Comparison of ENCODE assay signal across 15 cellular contexts in the genomic region with DNA sequence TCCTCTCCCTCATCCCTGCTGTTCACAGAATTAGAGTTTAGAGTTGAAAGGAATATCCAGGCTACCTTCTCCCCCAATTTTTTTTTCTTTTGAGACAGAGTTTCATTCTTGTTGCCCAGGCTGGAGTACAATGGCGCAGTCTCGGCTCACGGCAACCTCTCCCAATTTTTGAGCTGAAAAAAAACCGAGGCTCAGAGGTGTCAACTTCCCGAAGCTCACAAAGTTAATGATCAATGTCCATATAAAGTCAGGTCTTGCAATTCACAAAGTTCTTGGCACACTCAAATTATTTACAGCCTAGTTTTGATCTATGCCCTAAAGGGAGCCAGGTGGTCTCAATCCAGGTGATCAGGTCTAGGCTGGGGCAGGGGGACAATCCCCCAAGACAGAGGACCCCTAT. TPM values are rescaled to one million over a fixed set of nuclear protein-coding genes. Genes with fewer than 3 reads are reported as not detected.
DNase-seq lines count a peak whose midpoint lies in the region; ATAC-seq and TF ChIP-seq lines count a peak whose summit lies in the region.
"Had no signal": no experiment of that assay in that cellular context is flagged by ENCODE, and none has a peak within 500 bp of the region (broad histone marks: within the 10 kb centered on the region; RNA-seq: fewer than 3 reads in every experiment).

No MANE protein-coding gene starts in this region.

- H3K9me3 ChIP-seq in HUES64 (ENCODE audit: insufficient read depth, low read depth, low read length) (no peaks in the 10 kb centered on the region), stomach (no peaks in the 10 kb centered on the region), sigmoid colon (no peaks in the 10 kb centered on the region)
- no peaks in the 10 kb centered on the region for H3K9me3 ChIP-seq in naive thymus-derived CD4-positive, alpha-beta T cell (ENCODE audit: control insufficient read depth in 2 of 3, low read length in 3 of 3)
- H3K9me3 ChIP-seq: BLaER1 treated with 17β-estradiol and CSF1 and Interleukin-3, amounts not matched to agents 10 nM and 100 nM had no signal

- TF ChIP-seq EP300 in stomach (IDR thresholded peaks at IDR 0.05) (no peak), sigmoid colon (IDR thresholded peaks at IDR 0.05) (no peak)

- DNase-seq in endothelial cell (ENCODE audit: low spot score) (no peak), stomach (no peak), sigmoid colon (no peak), GM19238 (ENCODE audit: insufficient read length, low spot score) (no peak), GM10248 (ENCODE audit: extremely low spot score) (no peak)
- no peak for DNase-seq in naive thymus-derived CD4-positive, alpha-beta T cell
- no peak for DNase-seq in activated naive CD4-positive, alpha-beta T cell treated with anti-CD3 and anti-CD28 coated beads, Interleukin-2, amount 50 U/mL, for 72 hours (ENCODE audit: low spot score in 2 of 2)
- DNase-seq: COR-L47, KG1, NCI-H1048, NCI-H446, NCI-H748 treated with DMSO at 0.1 percent for 48 hours had no signal

- CTCF ChIA-PET in naive thymus-derived CD4-positive, alpha-beta T cell (lab: Charles Lee) = interaction anchor here (0.7 to 1.1 kb wide), 3 partner anchors 9 to 22 kb away, joined by 3 to 7 read pairs (median 3); no protein-coding TSS in a partner anchor
- CTCF ChIA-PET in GM10248 (lab: Yijun Ruan, JAX) = interaction anchor here (1.2 to 2.8 kb wide), 3 partner anchors 13 to 65 kb away, joined by 3 to 11 read pairs (median 6); no protein-coding TSS in a partner anchor

- WGBS in HUES64 = 67% methylated on average over 5 of the region's 5 CpGs
- WGBS in stomach, 5 donors = 35 to 73% (median 46%) methylated on average over 5 of the region's 5 CpGs
- 17 to 71% methylated on average over 5 of the region's 5 CpGs for WGBS in sigmoid colon, 2 donors

- H3K27me3 ChIP-seq in HUES64 (ENCODE audit: insufficient read depth, low read length) (peaks cover 32% of the 10 kb centered on the region), stomach (no peaks in the 10 kb centered on the region), sigmoid colon (no peaks in the 10 kb centered on the region)
- H3K27me3 ChIP-seq in naive thymus-derived CD4-positive, alpha-beta T cell (ENCODE audit: control insufficient read depth in 2 of 2, insufficient read depth in 2 of 2, low read length in 2 of 2) = no peaks in the 10 kb centered on the region

- H3K4me1 ChIP-seq in HUES64 (ENCODE audit: insufficient read depth, low read length) (peaks cover 24% of the 10 kb centered on the region), stomach (peaks cover 19 to 58% (median 22%) of the 10 kb centered on the region in 4 donors), sigmoid colon (peaks cover 0 to 6% (median 0%) of the 10 kb centered on the region in 4 donors)
- H3K4me1 ChIP-seq in naive thymus-derived CD4-positive, alpha-beta T cell (ENCODE audit: control insufficient read depth in 2 of 2, insufficient read depth in 2 of 2, low read length in 2 of 2) = peaks cover 0 to 10% of the 10 kb centered on the region in 2 donors

- H3K4me1 Mint-ChIP-seq in endothelial cell (ENCODE audit: unreplicated experiment) = no peaks in the 10 kb centered on the region
- H3K4me1 Mint-ChIP-seq in naive thymus-derived CD4-positive, alpha-beta T cell = peaks cover 0 to 37% (median 19%) of the 10 kb centered on the region in 7 donors

- no peaks in the 10 kb centered on the region for H3K9me3 Mint-ChIP-seq in endothelial cell (ENCODE audit: unreplicated experiment)
- no peaks in the 10 kb centered on the region for H3K9me3 Mint-ChIP-seq in naive thymus-derived CD4-positive, alpha-beta T cell
- no peaks in the 10 kb centered on the region for H3K9me3 Mint-ChIP-seq in activated naive CD4-positive, alpha-beta T cell treated with anti-CD3 and anti-CD28 coated beads, Interleukin-2, amount 50 U/mL, for 72 hours

- no peak overlapping the region for H3K4me3 Mint-ChIP-seq in endothelial cell (ENCODE audit: unreplicated experiment)
- no peak overlapping the region for H3K4me3 Mint-ChIP-seq in naive thymus-derived CD4-positive, alpha-beta T cell

- H3K27ac Mint-ChIP-seq in endothelial cell (ENCODE audit: unreplicated experiment) = peak overlapping the region; percentile 20
- H3K27ac Mint-ChIP-seq in naive thymus-derived CD4-positive, alpha-beta T cell = peak overlapping the region in 6 of 9 donors; percentile 26 to 66 (median 53)
- H3K27ac Mint-ChIP-seq in activated naive CD4-positive, alpha-beta T cell treated with anti-CD3 and anti-CD28 coated beads, Interleukin-2, amount 50 U/mL, for 72 hours = no peak overlapping the region

- intact Hi-C loops in naive thymus-derived CD4-positive, alpha-beta T cell (cut with micrococcal nuclease) = no loop called here
- intact Hi-C loops in stomach (cut with DNase I; ENCODE audit: low total_unique reads) = no loop called here
- intact Hi-C loops in sigmoid colon (cut with DNase I) = no loop called here

- peak overlapping the region; percentile 23; the same call in 1 of the 2 replicates for H3K9ac ChIP-seq in HUES64 (ENCODE audit: low read depth, low read length)
- H3K9ac ChIP-seq: BLaER1 treated with 17β-estradiol and CSF1 and Interleukin-3, amounts not matched to agents 10 nM and 100 nM had no signal

- 0 out of 2 replicates have a peak, but pooled peaks cover 5% of the 10 kb centered on the region for H3K36me3 ChIP-seq in HUES64 (ENCODE audit: insufficient read depth, low read length)
- H3K36me3 ChIP-seq in naive thymus-derived CD4-positive, alpha-beta T cell (ENCODE audit: control insufficient read depth in 2 of 3, insufficient read depth in 3 of 3, low read length in 3 of 3) = no peaks in the 10 kb centered on the region
- no peaks in the 10 kb centered on the region for H3K36me3 ChIP-seq in stomach
- H3K36me3 ChIP-seq in sigmoid colon = no peaks in the 10 kb centered on the region
- H3K36me3 ChIP-seq: BLaER1 treated with 17β-estradiol and CSF1 and Interleukin-3, amounts not matched to agents 10 nM and 100 nM had no signal

- no peak for TF ChIP-seq CTCF in endothelial cell (IDR thresholded peaks at IDR 0.05; ENCODE audit: unreplicated experiment)
- TF ChIP-seq CTCF in stomach (IDR thresholded peaks at IDR 0.05) = no peak
- TF ChIP-seq CTCF in sigmoid colon (IDR thresholded peaks at IDR 0.05) = no peak
- no peak for TF ChIP-seq CTCF in GM10248 (IDR thresholded peaks at IDR 0.05; ENCODE audit: control extremely low read depth, extremely low read depth, low read depth, missing control alignments)

- peak overlapping the region; percentile 24; the same call in 1 of the 2 replicates for H3K27ac ChIP-seq in HUES64 (ENCODE audit: low read depth, low read length)
- no peak overlapping the region for H3K27ac ChIP-seq in naive thymus-derived CD4-positive, alpha-beta T cell (ENCODE audit: low read depth, low read length)
- peak overlapping the region in 4 of 5 donors; percentile 75 to 87 (median 79) for H3K27ac ChIP-seq in stomach
- no peak overlapping the region for H3K27ac ChIP-seq in sigmoid colon
- H3K27ac ChIP-seq: BLaER1 treated with 17β-estradiol and CSF1 and Interleukin-3, amounts not matched to agents 10 nM and 100 nM had no signal

- TF ChIP-seq POLR2A in stomach (IDR thresholded peaks at IDR 0.05) (no peak), sigmoid colon (IDR thresholded peaks at IDR 0.05) (no peak)

- ATAC-seq in naive thymus-derived CD4-positive, alpha-beta T cell = no peak
- ATAC-seq in activated naive CD4-positive, alpha-beta T cell treated with anti-CD3 and anti-CD28 coated beads, Interleukin-2, amount 50 U/mL, for 72 hours = no peak

- H3K4me3 ChIP-seq in HUES64 (ENCODE audit: low read length) (no peak overlapping the region), stomach (no peak overlapping the region), sigmoid colon (no peak overlapping the region)
- H3K4me3 ChIP-seq in naive thymus-derived CD4-positive, alpha-beta T cell (ENCODE audit: low read length) = no peak overlapping the region
- H3K4me3 ChIP-seq: BLaER1 treated with 17β-estradiol and CSF1 and Interleukin-3, amounts not matched to agents 10 nM and 100 nM had no signal

- POLR2A ChIA-PET in naive thymus-derived CD4-positive, alpha-beta T cell (lab: Charles Lee) = interaction anchor here (0.6 to 12.8 kb wide), 6 partner anchors 8 to 23 kb away, joined by 4 to 396 read pairs (median 6); partner anchors contain the start of gene TMEM63A
- POLR2A ChIA-PET in GM10248 (lab: Yijun Ruan, JAX) = no interaction called here

- no peaks in the 10 kb centered on the region for H3K36me3 Mint-ChIP-seq in endothelial cell (ENCODE audit: low read depth, unreplicated experiment)
- no peaks in the 10 kb centered on the region for H3K36me3 Mint-ChIP-seq in naive thymus-derived CD4-positive, alpha-beta T cell
- H3K36me3 Mint-ChIP-seq in activated naive CD4-positive, alpha-beta T cell treated with anti-CD3 and anti-CD28 coated beads, Interleukin-2, amount 50 U/mL, for 72 hours = no peaks in the 10 kb centered on the region

- H3K27me3 Mint-ChIP-seq in endothelial cell (ENCODE audit: unreplicated experiment) = peaks cover 4% of the 10 kb centered on the region
- peaks cover 0 to 39% (median 0%) of the 10 kb centered on the region in 5 donors for H3K27me3 Mint-ChIP-seq in naive thymus-derived CD4-positive, alpha-beta T cell

RNA-seq across cellular contexts. Expression of gene LEFTY1, which starts 0.8 kb away (rescaled TPM):
- 30.4 TPM for polyA plus RNA-seq in HUES64 (2013, experiment 1 of 2)
- polyA plus RNA-seq in HUES64 (2013, experiment 2 of 2) = 31.3 TPM
- total RNA-seq in endothelial cell (ENCODE audit: unreplicated experiment) (0.28 TPM), stomach (100 to 1,000 TPM in 1 of 5 donors, under 1 TPM in 1, not detected in 3; 0.55 to 499 TPM), sigmoid colon (not detected)
- total RNA-seq in naive thymus-derived CD4-positive, alpha-beta T cell = under 1 TPM in 2 of 5 experiments, not detected in 3; 0.84 to 0.85 TPM
- not detected for polyA plus RNA-seq in naive thymus-derived CD4-positive, alpha-beta T cell
- polyA plus RNA-seq in stomach (under 1 TPM; 0.37 to 0.73 (median 0.61) TPM), sigmoid colon (100 to 1,000 TPM in 1 of 3 donors, 10 to 100 TPM in 2; 14.4 to 120 (median 46.2) TPM)
- total RNA-seq in activated naive CD4-positive, alpha-beta T cell treated with anti-CD3 and anti-CD28 coated beads, Interleukin-2, amount 50 U/mL, for 72 hours = under 1 TPM in 1 of 2 donors, not detected in 1; 0.54 TPM

RNA-seq across cellular contexts. Expression of gene TMEM63A, which starts 7.6 kb away (rescaled TPM):
- polyA plus RNA-seq in HUES64 (2013, experiment 1 of 2) = 22.8 TPM
- polyA plus RNA-seq in HUES64 (2013, experiment 2 of 2) = 19.8 TPM
- total RNA-seq in endothelial cell (ENCODE audit: unreplicated experiment) = 79.9 TPM
- total RNA-seq in naive thymus-derived CD4-positive, alpha-beta T cell = 100 to 1,000 TPM; 189 to 611 (median 383) TPM
- polyA plus RNA-seq in naive thymus-derived CD4-positive, alpha-beta T cell = 10 to 100 TPM; 55.0 to 85.3 TPM
- 100 to 1,000 TPM in 3 of 5 donors, 10 to 100 TPM in 2; 82.6 to 208 (median 101) TPM for total RNA-seq in stomach
- polyA plus RNA-seq in stomach = 10 to 100 TPM in 2 of 3 donors, 1 to 10 TPM in 1; 5.3 to 25.7 (median 22.8) TPM
- total RNA-seq in sigmoid colon = 10 to 100 TPM; 25.3 to 94.4 (median 36.9) TPM
- 100 to 1,000 TPM in 1 of 3 donors, 1 to 10 TPM in 2; 3.0 to 103 (median 5.5) TPM for polyA plus RNA-seq in sigmoid colon
- total RNA-seq in activated naive CD4-positive, alpha-beta T cell treated with anti-CD3 and anti-CD28 coated beads, Interleukin-2, amount 50 U/mL, for 72 hours = 100 to 1,000 TPM in 1 of 2 donors, 10 to 100 TPM in 1; 67.8 to 115 TPM

RNA-seq across cellular contexts. Expression of gene PYCR2, which starts 34.3 kb away (rescaled TPM):
- polyA plus RNA-seq in HUES64 (2013, experiment 1 of 2) = 69.9 TPM
- 65.6 TPM for polyA plus RNA-seq in HUES64 (2013, experiment 2 of 2)
- 44.5 TPM for total RNA-seq in endothelial cell (ENCODE audit: unreplicated experiment)
- 100 to 1,000 TPM in 3 of 5 experiments, 10 to 100 TPM in 2; 46.4 to 137 (median 109) TPM for total RNA-seq in naive thymus-derived CD4-positive, alpha-beta T cell
- polyA plus RNA-seq in naive thymus-derived CD4-positive, alpha-beta T cell = 100 to 1,000 TPM; 112 to 148 TPM
- total RNA-seq in stomach = 10 to 100 TPM; 20.1 to 42.9 (median 21.8) TPM
- 10 to 100 TPM; 39.0 to 59.4 (median 39.9) TPM for polyA plus RNA-seq in stomach
- total RNA-seq in sigmoid colon = 10 to 100 TPM; 31.0 to 40.5 (median 34.0) TPM
- polyA plus RNA-seq in sigmoid colon = 10 to 100 TPM; 33.8 to 74.4 (median 36.0) TPM
- 100 to 1,000 TPM; 114 to 129 TPM for total RNA-seq in activated naive CD4-positive, alpha-beta T cell treated with anti-CD3 and anti-CD28 coated beads, Interleukin-2, amount 50 U/mL, for 72 hours

RNA-seq across cellular contexts. Expression of gene LEFTY2, which starts 51.3 kb away (rescaled TPM):
- 8.1 TPM for polyA plus RNA-seq in HUES64 (2013, experiment 1 of 2)
- polyA plus RNA-seq in HUES64 (2013, experiment 2 of 2) = 7.5 TPM
- total RNA-seq in endothelial cell (ENCODE audit: unreplicated experiment) = 0.26 TPM
- not detected for total RNA-seq in naive thymus-derived CD4-positive, alpha-beta T cell
- under 1 TPM in 1 of 2 donors, not detected in 1; 0.45 TPM for polyA plus RNA-seq in naive thymus-derived CD4-positive, alpha-beta T cell
- 100 to 1,000 TPM in 1 of 5 donors, under 1 TPM in 1, not detected in 3; 0.18 to 138 TPM for total RNA-seq in stomach
- polyA plus RNA-seq in stomach = under 1 TPM in 1 of 3 donors, not detected in 2; 0.13 TPM
- 1 to 10 TPM in 2 of 4 donors, under 1 TPM in 1, not detected in 1; 0.71 to 5.0 (median 1.1) TPM for total RNA-seq in sigmoid colon
- 10 to 100 TPM in 1 of 3 donors, not detected in 2; 15.6 TPM for polyA plus RNA-seq in sigmoid colon
- not detected for total RNA-seq in activated naive CD4-positive, alpha-beta T cell treated with anti-CD3 and anti-CD28 coated beads, Interleukin-2, amount 50 U/mL, for 72 hours
- total RNA-seq: M059J had no signal

Comparison
In these comparisons a context has a peak if more than half of its experiments do, and no peak if none do; other contexts are left out.
1. H3K27ac ChIP-seq: peak in HUES64 (single experiment) and stomach (4 of 5); none in naive thymus-derived CD4-positive, alpha-beta T cell (single experiment) and sigmoid colon (0 of 4).
2. H3K27ac Mint-ChIP-seq: peak in endothelial cell (single experiment) and naive thymus-derived CD4-positive, alpha-beta T cell (6 of 9); none in activated naive CD4-positive, alpha-beta T cell treated with anti-CD3 and anti-CD28 coated beads, Interleukin-2, amount 50 U/mL, for 72 hours (0 of 2).